ENCODE assay signal across 8 cellular contexts in the genomic region with DNA sequence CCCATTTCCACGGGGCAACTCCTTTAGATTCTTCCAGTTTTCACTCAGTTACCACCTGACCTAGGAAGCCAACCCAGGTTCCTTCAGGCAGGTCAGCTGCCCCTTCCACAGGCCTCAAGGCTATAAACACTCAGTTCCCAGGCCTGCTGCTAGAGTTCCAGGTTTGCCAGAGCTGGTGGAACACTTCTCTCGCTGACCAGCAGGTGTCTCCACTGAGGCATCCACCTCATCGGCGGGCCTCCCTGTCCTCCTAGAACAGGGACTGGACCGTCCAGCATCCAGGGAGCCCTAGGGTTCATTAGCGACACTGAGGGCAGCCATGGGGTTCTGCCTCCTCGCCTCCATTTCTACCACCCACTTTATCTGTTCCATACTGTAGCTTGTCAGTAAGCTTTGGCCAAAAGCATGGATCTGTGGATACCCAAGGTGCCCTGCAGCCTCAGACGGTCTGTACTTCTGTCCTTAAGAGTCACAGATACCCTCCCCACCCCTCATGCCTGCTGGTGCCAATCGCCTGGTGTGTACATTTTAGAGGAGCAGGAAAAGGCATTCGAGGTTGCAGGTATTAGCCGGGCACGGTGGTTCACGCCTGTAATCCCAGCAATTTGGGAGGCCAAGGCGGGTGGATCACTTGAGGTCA.
A peak's percentile ranks its signal among the peaks of the same experiment; 100 is the strongest.
DNase-seq lines count a peak whose midpoint lies in the region; ATAC-seq and TF ChIP-seq lines count a peak whose summit lies in the region.

No MANE protein-coding gene starts in this region.

- no peak for ATAC-seq in GM21528 (IDR thresholded peaks at IDR 0.05; ENCODE audit: low FRiP score, unreplicated experiment)
- no peak for ATAC-seq in GM21390 (IDR thresholded peaks at IDR 0.05; ENCODE audit: unreplicated experiment)

- DNase-seq in NCI-H1694 treated with DMSO at 0.1 percent for 48 hours (lab: John Stamatoyannopoulos, UW) (peak; percentile 45), kidney tubule cell (ENCODE audit: low spot score) (peak; percentile 73)
- peak; percentile 50 for DNase-seq in activated CD4-positive, alpha-beta T cell treated with anti-CD3 and anti-CD28 coated beads for 1 hour
- peak; percentile 38 for DNase-seq in central memory CD4-positive, alpha-beta T cell
- peak; percentile 76 to 80 for DNase-seq in stimulated activated CD4-positive, alpha-beta T cell treated with anti-CD3 and anti-CD28 coated beads, Interleukin-2, amount 100 ng/mL, for 24 hours

- peak; percentile 98 for TF ChIP-seq CTCF in GM12874 (IDR thresholded peaks at IDR 0.05; ENCODE audit: insufficient read depth, low read depth, low read length)
